11 cellular contexts compared by ENCODE assay signal in the genomic region with DNA sequence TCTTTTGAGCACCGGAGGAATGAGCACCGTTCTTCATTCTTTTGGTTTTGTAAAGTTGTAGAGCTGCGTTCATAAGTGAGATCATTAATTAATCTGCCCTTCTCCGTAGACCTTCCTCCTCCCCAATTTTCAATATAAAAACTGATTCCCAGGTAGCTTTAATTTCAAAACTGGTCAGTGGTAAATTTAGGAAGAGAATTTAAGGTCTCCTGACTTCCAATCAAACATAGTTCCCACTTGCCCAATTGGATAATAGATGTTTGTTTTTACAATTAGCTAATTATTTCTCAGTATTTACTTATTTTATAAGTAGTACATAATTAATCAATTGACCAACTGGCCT. TPM values are rescaled to one million over a fixed set of nuclear protein-coding genes. Genes with fewer than 3 reads are reported as not detected.
A peak's percentile ranks its signal among the peaks of the same experiment; 100 is the strongest.
DNase-seq lines count a peak whose midpoint lies in the region; ATAC-seq, FAIRE-seq and TF ChIP-seq lines count a peak whose summit lies in the region.
"Had no signal": no experiment of that assay in that cellular context is flagged by ENCODE, and none has a peak within 500 bp of the region (broad histone marks: within the 10 kb centered on the region; RNA-seq: fewer than 3 reads in every experiment).

No MANE protein-coding gene starts in this region.

- TF ChIP-seq CTCF in endothelial cell of umbilical vein (IDR thresholded peaks at IDR 0.05; ENCODE audit: extremely low read depth in 1 of 2, insufficient read depth in 1 of 2, low read depth in 1 of 2, low read length in 2 of 2) (no peak), smooth muscle cell (IDR thresholded peaks at IDR 0.05; ENCODE audit: borderline replicate concordance, insufficient read depth, poor library complexity, severe bottlenecking) (no peak)

- peaks cover 4% of the 10 kb centered on the region for H3K4me1 ChIP-seq in endothelial cell of umbilical vein (ENCODE audit: control insufficient read depth, extremely low read depth, insufficient read depth, low read length)
- H3K4me1 ChIP-seq in smooth muscle cell (ENCODE audit: low read depth): no peaks in the 10 kb centered on the region

- no TSS peak for BruUV-seq in endothelial cell of umbilical vein (replicated peaks; lab: Mats Ljungman, UMichigan)

- H2AFZ ChIP-seq in endothelial cell of umbilical vein (ENCODE audit: low read depth, low read length) (peak overlapping the region; percentile 22), smooth muscle cell (ENCODE audit: low read depth) (peak overlapping the region; percentile 45)

- POLR2A ChIA-PET in endothelial cell of umbilical vein (lab: Charles Lee): no interaction called here

- no peaks in the 10 kb centered on the region for H3F3A ChIP-seq in smooth muscle cell (ENCODE audit: low read depth)

- no peak overlapping the region for H3K27ac ChIP-seq in SK-N-MC
- no peak overlapping the region for H3K27ac ChIP-seq in endothelial cell of umbilical vein (ENCODE audit: insufficient read depth, low read depth, low read length)
- no peak overlapping the region for H3K27ac ChIP-seq in smooth muscle cell (ENCODE audit: low read depth)

- dilution Hi-C loops in endothelial cell of umbilical vein (cut with MboI; ENCODE audit: extremely low pct_ligation_motif_present, low sequenced_read_pairs): no loop called here

- H3K4me1 Mint-ChIP-seq in activated CD8-positive, alpha-beta memory T cell treated with anti-CD3 and anti-CD28 coated beads, Interleukin-2, amount 10 ng/mL, durations not matched to agents 7 days and 5 days: peaks cover 29% of the 10 kb centered on the region

- intact Hi-C loops in endothelial cell of umbilical vein (cut with micrococcal nuclease): loop anchor here (1.0 to 5.0 kb wide), 9 partner anchors 28 to 737 kb away; a partner anchor contains a TSS

- FAIRE-seq in endothelial cell of umbilical vein (lab: Jason Lieb, UNC): no peak

- H3K4me2 ChIP-seq in endothelial cell of umbilical vein (ENCODE audit: insufficient read depth, low read length) (no peak overlapping the region), smooth muscle cell (peak overlapping the region; percentile 70)

- CTCF ChIA-PET in activated CD8-positive, alpha-beta memory T cell treated with anti-CD3 and anti-CD28 coated beads, Interleukin-2, amount 10 ng/mL, durations not matched to agents 7 days and 5 days (lab: Charles Lee): interaction anchor here (0.6 to 2.1 kb wide), 33 partner anchors 9 to 1612 kb away, joined by 3 to 12 read pairs (median 4); a partner anchor contains a TSS
- CTCF ChIA-PET in endothelial cell of umbilical vein (lab: Charles Lee): interaction anchor here (0.7 to 2.0 kb wide), 40 partner anchors 9 to 597 kb away, joined by 3 to 49 read pairs (median 6); a partner anchor contains a TSS

- H3K4me3 ChIP-seq in SK-N-MC: peak overlapping the region; percentile 42; the same call in 1 of the 2 replicates
- H3K4me3 ChIP-seq in endothelial cell of umbilical vein (replicated peaks in 1 of 3; ENCODE audit: insufficient read depth in 1 of 3, low read depth in 1 of 3, low read length in 3 of 3): no peak overlapping the region
- H3K4me3 ChIP-seq in smooth muscle cell: no peak overlapping the region

- peaks cover 3% of the 10 kb centered on the region for H3K36me3 Mint-ChIP-seq in activated CD8-positive, alpha-beta memory T cell treated with anti-CD3 and anti-CD28 coated beads, Interleukin-2, amount 10 ng/mL, durations not matched to agents 7 days and 5 days

- H3K9me3 Mint-ChIP-seq in activated CD8-positive, alpha-beta memory T cell treated with anti-CD3 and anti-CD28 coated beads, Interleukin-2, amount 10 ng/mL, durations not matched to agents 7 days and 5 days (ENCODE audit: low read depth): no peaks in the 10 kb centered on the region

- H3K36me3 ChIP-seq in SK-N-MC (ENCODE audit: insufficient read depth, low read length) (no peaks in the 10 kb centered on the region), endothelial cell of umbilical vein (ENCODE audit: control insufficient read depth in 2 of 2, extremely low read depth in 1 of 2, insufficient read depth in 2 of 2, low read length in 2 of 2) (no peaks in the 10 kb centered on the region), smooth muscle cell (ENCODE audit: low read depth) (no peaks in the 10 kb centered on the region)
- H3K36me3 ChIP-seq: ovary had no signal

- no peaks in the 10 kb centered on the region for H3K79me2 ChIP-seq in endothelial cell of umbilical vein (ENCODE audit: control insufficient read depth, insufficient read depth, low read length)
- no peaks in the 10 kb centered on the region for H3K79me2 ChIP-seq in smooth muscle cell (ENCODE audit: low read depth)

- no peak for ATAC-seq in activated CD8-positive, alpha-beta memory T cell treated with anti-CD3 and anti-CD28 coated beads, Interleukin-2, amount 10 ng/mL, durations not matched to agents 7 days and 5 days
- ATAC-seq in HG03039 (IDR thresholded peaks at IDR 0.05; ENCODE audit: unreplicated experiment) (no peak), GM18909 (IDR thresholded peaks at IDR 0.05; ENCODE audit: poor library complexity, unreplicated experiment) (no peak)

- WGBS in smooth muscle cell (ENCODE audit: low lambda C conversion rate): 10% methylated on average over 4 of the region's 4 CpGs

- H4K20me1 ChIP-seq in endothelial cell of umbilical vein (replicated peaks; ENCODE audit: control insufficient read depth, extremely low read depth, insufficient read depth, low read length): no peaks in the 10 kb centered on the region
- no peaks in the 10 kb centered on the region for H4K20me1 ChIP-seq in smooth muscle cell (ENCODE audit: low read depth)

- peaks cover 37% of the 10 kb centered on the region for H3K27me3 Mint-ChIP-seq in activated CD8-positive, alpha-beta memory T cell treated with anti-CD3 and anti-CD28 coated beads, Interleukin-2, amount 10 ng/mL, durations not matched to agents 7 days and 5 days

- no peaks in the 10 kb centered on the region for H3K9me1 ChIP-seq in endothelial cell of umbilical vein (replicated peaks; ENCODE audit: control insufficient read depth, extremely low read depth, insufficient read depth, low read length)

- peaks cover 9 to 13% of the 10 kb centered on the region in 2 experiments for H3K27me3 ChIP-seq in endothelial cell of umbilical vein (ENCODE audit: control insufficient read depth in 2 of 2, insufficient read depth in 2 of 2, low read length in 2 of 2)
- no peaks in the 10 kb centered on the region for H3K27me3 ChIP-seq in smooth muscle cell (ENCODE audit: low read depth)
- H3K27me3 ChIP-seq: ovary had no signal

- peak overlapping the region; percentile 75 for H3K4me3 Mint-ChIP-seq in activated CD8-positive, alpha-beta memory T cell treated with anti-CD3 and anti-CD28 coated beads, Interleukin-2, amount 10 ng/mL, durations not matched to agents 7 days and 5 days

- no peak overlapping the region for H3K27ac Mint-ChIP-seq in activated CD8-positive, alpha-beta memory T cell treated with anti-CD3 and anti-CD28 coated beads, Interleukin-2, amount 10 ng/mL, durations not matched to agents 7 days and 5 days

- no peak for DNase-seq in activated CD8-positive, alpha-beta memory T cell treated with anti-CD3 and anti-CD28 coated beads, Interleukin-2, amount 10 ng/mL, durations not matched to agents 7 days and 5 days
- no peak for DNase-seq in activated CD8-positive, alpha-beta memory T cell treated with anti-CD3 and anti-CD28 coated beads for 24 hours
- DNase-seq in SK-N-MC (ENCODE audit: low read depth, low spot score): no peak
- no peak for DNase-seq in endothelial cell of umbilical vein (ENCODE audit: low read depth, low spot score)
- no peak for DNase-seq in smooth muscle cell (lab: John Stamatoyannopoulos, UW; ENCODE audit: unreplicated experiment)
- no peak for DNase-seq in effector CD4-positive, alpha-beta T cell
- DNase-seq: activated gamma-delta T cell had no signal

- H3K9me3 ChIP-seq in SK-N-MC (ENCODE audit: low read depth, low read length): no peaks in the 10 kb centered on the region
- H3K9me3 ChIP-seq in endothelial cell of umbilical vein (replicated peaks; ENCODE audit: control insufficient read depth, insufficient read depth, low read length): no peaks in the 10 kb centered on the region
- no peaks in the 10 kb centered on the region for H3K9me3 ChIP-seq in smooth muscle cell (replicated peaks; ENCODE audit: low read depth)
- H3K9me3 ChIP-seq: ovary had no signal

- H3K9ac ChIP-seq in SK-N-MC (ENCODE audit: insufficient read length): peak overlapping the region; percentile 32
- H3K9ac ChIP-seq in endothelial cell of umbilical vein (replicated peaks; ENCODE audit: extremely low read depth, insufficient read depth, low read length): no peak overlapping the region
- H3K9ac ChIP-seq in smooth muscle cell (ENCODE audit: low read depth): no peak overlapping the region

- no peak for TF ChIP-seq POLR2A in endothelial cell of umbilical vein (IDR thresholded peaks at IDR 0.05; ENCODE audit: low read depth, low read length)

RNA-seq across cellular contexts. Expression of a gene that starts 27.2 kb away (rescaled TPM):
- total RNA-seq in activated CD8-positive, alpha-beta memory T cell treated with anti-CD3 and anti-CD28 coated beads, Interleukin-2, amount 10 ng/mL, durations not matched to agents 7 days and 5 days: 100 to 1,000 TPM; 122 to 139 TPM
- 411 and 441 TPM in 2 replicates for total RNA-seq in endothelial cell of umbilical vein
- polyA plus RNA-seq in endothelial cell of umbilical vein: 99.3 and 137 TPM in 2 replicates
- 263 and 280 TPM in 2 replicates for polyA plus RNA-seq in endothelial cell of umbilical vein (2011; cell fraction: cytosol; rRNA removed)
- polyA plus RNA-seq in endothelial cell of umbilical vein (2011; cell fraction: nucleus; rRNA removed): 633 and 651 TPM in 2 replicates
- 349 and 394 TPM in 2 replicates for polyA plus RNA-seq in endothelial cell of umbilical vein (2012)
- 144 and 213 TPM in 2 replicates for polyA minus RNA-seq in endothelial cell of umbilical vein
- polyA minus RNA-seq in endothelial cell of umbilical vein (2011; cell fraction: cytosol; rRNA and poly(A)+ RNA removed): 77.8 TPM
- polyA minus RNA-seq in endothelial cell of umbilical vein (2011; cell fraction: nucleus; rRNA and poly(A)+ RNA removed): 604 and 641 TPM in 2 replicates
- 93.5 and 129 TPM in 2 replicates for total RNA-seq in smooth muscle cell
- 188 and 237 TPM in 2 replicates for polyA plus RNA-seq in smooth muscle cell

RNA-seq across cellular contexts. Expression of a gene that starts 52.1 kb away (rescaled TPM):
- total RNA-seq in activated CD8-positive, alpha-beta memory T cell treated with anti-CD3 and anti-CD28 coated beads, Interleukin-2, amount 10 ng/mL, durations not matched to agents 7 days and 5 days: not detected
- not detected in 2 replicates for total RNA-seq in endothelial cell of umbilical vein
- polyA plus RNA-seq in endothelial cell of umbilical vein: not detected in 2 replicates
- not detected in 2 replicates for polyA plus RNA-seq in endothelial cell of umbilical vein (2011; cell fraction: cytosol; rRNA removed)
- 0.24 and 0.39 TPM in 2 replicates for polyA plus RNA-seq in endothelial cell of umbilical vein (2011; cell fraction: nucleus; rRNA removed)
- polyA plus RNA-seq in endothelial cell of umbilical vein (2012): not detected in 2 replicates
- polyA minus RNA-seq in endothelial cell of umbilical vein: 0.83 and 1.0 TPM in 2 replicates
- polyA minus RNA-seq in endothelial cell of umbilical vein (2011; cell fraction: cytosol; rRNA and poly(A)+ RNA removed): not detected
- polyA minus RNA-seq in endothelial cell of umbilical vein (2011; cell fraction: nucleus; rRNA and poly(A)+ RNA removed): 2.7 TPM in 2 replicates
- total RNA-seq in smooth muscle cell: 1.4 TPM in 1 of 2 replicates, not detected in the other
- not detected in 2 replicates for polyA plus RNA-seq in smooth muscle cell
- total RNA-seq: Daoy, ovary had no signal
- polyA plus RNA-seq: ovary had no signal

RNA-seq across cellular contexts. Expression of a gene that starts 56.7 kb away (rescaled TPM):
- total RNA-seq in activated CD8-positive, alpha-beta memory T cell treated with anti-CD3 and anti-CD28 coated beads, Interleukin-2, amount 10 ng/mL, durations not matched to agents 7 days and 5 days: not detected
- total RNA-seq in endothelial cell of umbilical vein: not detected in 2 replicates
- polyA plus RNA-seq in endothelial cell of umbilical vein: not detected in 2 replicates
- not detected in 2 replicates for polyA plus RNA-seq in endothelial cell of umbilical vein (2011; cell fraction: cytosol; rRNA removed)
- 0.14 and 0.29 TPM in 2 replicates for polyA plus RNA-seq in endothelial cell of umbilical vein (2011; cell fraction: nucleus; rRNA removed)
- polyA plus RNA-seq in endothelial cell of umbilical vein (2012): not detected in 2 replicates
- 0.22 and 0.36 TPM in 2 replicates for polyA minus RNA-seq in endothelial cell of umbilical vein
- polyA minus RNA-seq in endothelial cell of umbilical vein (2011; cell fraction: cytosol; rRNA and poly(A)+ RNA removed): not detected
- 2.8 and 3.5 TPM in 2 replicates for polyA minus RNA-seq in endothelial cell of umbilical vein (2011; cell fraction: nucleus; rRNA and poly(A)+ RNA removed)
- 0.13 and 0.90 TPM in 2 replicates for total RNA-seq in smooth muscle cell
- polyA plus RNA-seq in smooth muscle cell: not detected in 2 replicates
- total RNA-seq: Daoy, ovary had no signal
- polyA plus RNA-seq: ovary had no signal

RNA-seq across cellular contexts. Expression of a gene that starts 59.6 kb away (rescaled TPM):
- not detected for total RNA-seq in activated CD8-positive, alpha-beta memory T cell treated with anti-CD3 and anti-CD28 coated beads, Interleukin-2, amount 10 ng/mL, durations not matched to agents 7 days and 5 days
- not detected in 2 replicates for total RNA-seq in endothelial cell of umbilical vein
- polyA plus RNA-seq in endothelial cell of umbilical vein: not detected in 2 replicates
- polyA plus RNA-seq in endothelial cell of umbilical vein (2011; cell fraction: cytosol; rRNA removed): not detected in 2 replicates
- polyA plus RNA-seq in endothelial cell of umbilical vein (2011; cell fraction: nucleus; rRNA removed): 0.49 and 1.0 TPM in 2 replicates
- polyA plus RNA-seq in endothelial cell of umbilical vein (2012): not detected in 2 replicates
- polyA minus RNA-seq in endothelial cell of umbilical vein: 0.66 and 1.3 TPM in 2 replicates
- polyA minus RNA-seq in endothelial cell of umbilical vein (2011; cell fraction: cytosol; rRNA and poly(A)+ RNA removed): not detected
- polyA minus RNA-seq in endothelial cell of umbilical vein (2011; cell fraction: nucleus; rRNA and poly(A)+ RNA removed): 6.7 and 6.8 TPM in 2 replicates
- 0.81 and 1.8 TPM in 2 replicates for total RNA-seq in smooth muscle cell
- 0.44 TPM in 1 of 2 replicates, not detected in the other for polyA plus RNA-seq in smooth muscle cell
- total RNA-seq: Daoy had no signal
- polyA plus RNA-seq: ovary had no signal
